ENCODE assay signal across 18 cellular contexts in the genomic region with DNA sequence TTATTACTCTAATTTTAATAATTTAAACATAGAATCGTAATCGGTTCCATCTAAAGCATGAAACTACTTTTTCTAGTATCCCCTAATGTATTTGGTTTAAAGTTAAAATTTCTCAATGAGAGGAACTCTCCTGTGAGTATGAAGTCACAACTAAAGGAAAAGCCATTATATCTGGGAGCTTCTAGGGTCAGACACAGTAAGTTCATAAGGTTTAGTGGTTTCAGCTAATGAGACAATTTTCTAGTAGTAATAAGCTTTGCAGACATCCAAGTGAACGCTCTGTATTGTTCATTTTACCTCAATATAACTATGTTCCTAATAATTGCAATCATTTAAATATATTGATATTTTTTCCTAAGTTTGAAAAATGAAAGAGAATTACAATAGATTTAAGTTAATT.
A peak's percentile ranks its signal among the peaks of the same experiment; 100 is the strongest.
DNase-seq lines count a peak whose midpoint lies in the region; ATAC-seq and TF ChIP-seq lines count a peak whose summit lies in the region.
"Had no signal": no experiment of that assay in that cellular context is flagged by ENCODE, and none has a peak within 500 bp of the region (broad histone marks: within the 10 kb centered on the region; RNA-seq: fewer than 3 reads in every experiment).

No MANE protein-coding gene starts in this region.

- BruUV-seq in Calu3 (replicated peaks; lab: Mats Ljungman, UMichigan): no TSS peak

- ATAC-seq in GM18868 (IDR thresholded peaks at IDR 0.05; ENCODE audit: unreplicated experiment): no peak
- no peak for ATAC-seq in stimulated activated memory B cell treated with anti-CD40 and anti-IgM and Interleukin-4, amounts not matched to agents 10 μg/mL and 1 μg/mL and 100 μg/mL, for 72 hours
- ATAC-seq: GM23338, T-cell had no signal

- H3K4me3 ChIP-seq in fibroblast of mammary gland (ENCODE audit: control insufficient read depth, low read depth, low read length): no peak overlapping the region
- H3K4me3 ChIP-seq: GM23338 had no signal

- peaks cover 3% of the 10 kb centered on the region for H3K9me3 Mint-ChIP-seq in Calu3 (ENCODE audit: low read depth, unreplicated experiment)
- H3K9me3 Mint-ChIP-seq in stimulated activated memory B cell treated with anti-CD40 and anti-IgM and Interleukin-4, amounts not matched to agents 10 μg/mL and 1 μg/mL and 100 μg/mL, for 72 hours: peaks cover 5% of the 10 kb centered on the region

- no peaks in the 10 kb centered on the region for H3K27me3 Mint-ChIP-seq in Calu3 (ENCODE audit: unreplicated experiment)
- no peaks in the 10 kb centered on the region for H3K27me3 Mint-ChIP-seq in stimulated activated memory B cell treated with anti-CD40 and anti-IgM and Interleukin-4, amounts not matched to agents 10 μg/mL and 1 μg/mL and 100 μg/mL, for 72 hours
- H3K27me3 Mint-ChIP-seq: B cell; CD4-positive, alpha-beta T cell; T-cell had no signal

- peak overlapping the region; percentile 65 for H3K4me3 Mint-ChIP-seq in Calu3 (ENCODE audit: low read depth, unreplicated experiment)
- no peak overlapping the region for H3K4me3 Mint-ChIP-seq in stimulated activated memory B cell treated with anti-CD40 and anti-IgM and Interleukin-4, amounts not matched to agents 10 μg/mL and 1 μg/mL and 100 μg/mL, for 72 hours
- H3K4me3 Mint-ChIP-seq: B cell; CD4-positive, alpha-beta T cell; GM23338; T-cell had no signal

- CTCF ChIA-PET in Calu3 (lab: Charles Lee): no interaction called here

- DNase-seq in Calu3: no peak
- peak; percentile 15 for DNase-seq in M059J (ENCODE audit: low read depth)
- peak; percentile 44 for DNase-seq in SK-MEL-5 (ENCODE audit: low read depth, low spot score)
- DNase-seq in fibroblast of mammary gland (ENCODE audit: low read depth): peak; percentile 6
- no peak for DNase-seq in superior temporal gyrus (ENCODE audit: extremely low spot score)
- DNase-seq: CD4-positive, alpha-beta T cell; DMS79 treated with DMSO at 0.1 percent for 48 hours; KG1; MV-4-11; NCI-H1436 treated with DMSO at 0.1 percent for 48 hours; NCI-H2081 treated with DMSO at 0.1 percent for 48 hours; NCI-H345; NCI-H69; T-cell had no signal

- no peak overlapping the region for H3K27ac Mint-ChIP-seq in Calu3 (ENCODE audit: unreplicated experiment)
- no peak overlapping the region for H3K27ac Mint-ChIP-seq in stimulated activated memory B cell treated with anti-CD40 and anti-IgM and Interleukin-4, amounts not matched to agents 10 μg/mL and 1 μg/mL and 100 μg/mL, for 72 hours
- H3K27ac Mint-ChIP-seq: B cell; CD4-positive, alpha-beta T cell; T-cell had no signal

- no peak for TF ChIP-seq CTCF in Calu3 (IDR thresholded peaks at IDR 0.05; ENCODE audit: unreplicated experiment)
- no peak for TF ChIP-seq CTCF in fibroblast of mammary gland (conservative IDR thresholded peaks at IDR 0.05; ENCODE audit: control insufficient read depth, insufficient read depth, low read depth, low read length)

- intact Hi-C loops in Calu3 (cut with micrococcal nuclease; ENCODE audit: unreplicated experiment): no loop called here

- in situ Hi-C loops in SK-MEL-5 (cut with HindIII; ENCODE audit: low pct_unique_long_range_greater_than_20kb, low sequenced_read_pairs): no loop called here

- no peaks in the 10 kb centered on the region for H3K4me1 Mint-ChIP-seq in Calu3 (ENCODE audit: low read depth, unreplicated experiment)
- no peaks in the 10 kb centered on the region for H3K4me1 Mint-ChIP-seq in stimulated activated memory B cell treated with anti-CD40 and anti-IgM and Interleukin-4, amounts not matched to agents 10 μg/mL and 1 μg/mL and 100 μg/mL, for 72 hours
- H3K4me1 Mint-ChIP-seq: B cell, GM23338, T-cell had no signal

- no peaks in the 10 kb centered on the region for H3K36me3 Mint-ChIP-seq in Calu3 (ENCODE audit: insufficient read depth, unreplicated experiment)
- no peaks in the 10 kb centered on the region for H3K36me3 Mint-ChIP-seq in stimulated activated memory B cell treated with anti-CD40 and anti-IgM and Interleukin-4, amounts not matched to agents 10 μg/mL and 1 μg/mL and 100 μg/mL, for 72 hours
- H3K36me3 Mint-ChIP-seq: T-cell had no signal

Comparison
In these comparisons a context has a peak if more than half of its experiments do, and no peak if none do; other contexts are left out.
1. DNase-seq: peak in M059J (single experiment), SK-MEL-5 (single experiment) and fibroblast of mammary gland (single experiment); none in Calu3 (single experiment) and superior temporal gyrus (single experiment).